ENCODE assay signal across 16 cellular contexts in genomic region chr11:12625438-12626071, GRCh38. TPM values are rescaled to one million over a fixed set of nuclear protein-coding genes. Genes with fewer than 3 reads are reported as not detected.
DNase-seq lines count a peak whose midpoint lies in the region; ATAC-seq and TF ChIP-seq lines count a peak whose summit lies in the region.
"Had no signal": no experiment of that assay in that cellular context is flagged by ENCODE, and none has a peak within 500 bp of the region (broad histone marks: within the 10 kb centered on the region; RNA-seq: fewer than 3 reads in every experiment).

No MANE protein-coding gene starts in this region.

- no peaks in the 10 kb centered on the region for H3K4me1 ChIP-seq in heart left ventricle

- H3K4me3 ChIP-seq in astrocyte of the cerebellum (ENCODE audit: low read depth, low read length) (no peak overlapping the region), heart left ventricle (no peak overlapping the region)

- peak; percentile 19 for DNase-seq in Caki2 (ENCODE audit: low read depth)
- peak; percentile 30 for DNase-seq in MV-4-11 (lab: John Stamatoyannopoulos, UW)
- DNase-seq in astrocyte of the cerebellum (ENCODE audit: low read depth), result peak; percentile 59
- DNase-seq in hepatic stellate cell (ENCODE audit: low spot score), result peak; percentile 63
- no peak for DNase-seq in iPS-NIHi11 (ENCODE audit: low spot score)
- no peak for DNase-seq in OCI-M2 (lab: John Stamatoyannopoulos, UW; ENCODE audit: unreplicated experiment)
- no peak for DNase-seq in heart left ventricle
- DNase-seq: activated CD4-positive, CD25-positive, alpha-beta regulatory T cell; CD4-positive, alpha-beta memory T cell; islet precursor cell; NCI-H1105; NCI-H510A treated with DMSO at 0.1 percent for 48 hours; SHP77; stimulated activated CD4-positive, alpha-beta T cell treated with anti-CD3 and anti-CD28 coated beads, Interleukin-4, amount 100 ng/mL, for 4 hours; stimulated activated naive CD8-positive, alpha-beta T cell treated with anti-CD3 and anti-CD28 coated beads, Interleukin-15, Interleukin-2, amounts not matched to agents 100 U/mL and 50 U/mL, for 24 hours had no signal

- intact Hi-C loops in heart left ventricle (cut with DNase I), result no loop called here

- 66 to 70% (median 69%) methylated on average over 4 of the region's 4 CpGs for WGBS in heart left ventricle, 4 donors

- in situ Hi-C loops in Caki2 (cut with HindIII; ENCODE audit: low pct_unique_long_range_greater_than_20kb, low sequenced_read_pairs), result no loop called here
- in situ Hi-C loops in astrocyte of the cerebellum (cut with HindIII; ENCODE audit: low sequenced_read_pairs), result no loop called here

- ATAC-seq in GM19455 (IDR thresholded peaks at IDR 0.05; ENCODE audit: unreplicated experiment) (no peak), heart left ventricle (no peak)
- ATAC-seq: stimulated activated naive CD8-positive, alpha-beta T cell treated with anti-CD3 and anti-CD28 coated beads, Interleukin-15, Interleukin-2, amounts not matched to agents 100 U/mL and 50 U/mL, for 24 hours had no signal

- H3K9me3 ChIP-seq in heart left ventricle, result peaks cover 0 to 25% (median 14%) of the 10 kb centered on the region in 12 donors

- no peaks in the 10 kb centered on the region for H3K36me3 ChIP-seq in heart left ventricle

- no peak for TF ChIP-seq POLR2A in heart left ventricle (IDR thresholded peaks at IDR 0.05)

- no peaks in the 10 kb centered on the region for H3K27me3 ChIP-seq in heart left ventricle

- no peak overlapping the region for H3K27ac ChIP-seq in heart left ventricle

- no peak for TF ChIP-seq CTCF in astrocyte of the cerebellum (IDR thresholded peaks at IDR 0.05; ENCODE audit: low read depth, low read length, missing control alignments)
- no peak for TF ChIP-seq CTCF in heart left ventricle (IDR thresholded peaks at IDR 0.05)

RNA-seq across cellular contexts. Expression of gene TEAD1, which starts 48.7 kb away (rescaled TPM):
- total RNA-seq in Caki2 (2014; rRNA removed; shearing (Covaris generic); ENCODE audit: low replicate concordance), result 16.5 and 26.0 TPM in 2 replicates
- 100 to 1,000 TPM in 7 of 9 donors, 10 to 100 TPM in 2; 89.8 to 161 (median 116) TPM for total RNA-seq in heart left ventricle
- polyA plus RNA-seq in heart left ventricle, result 10 to 100 TPM; 14.4 to 88.5 TPM

Comparison
In these comparisons a context has a peak if more than half of its experiments do, and no peak if none do; other contexts are left out.
1. DNase-seq: peak in Caki2 (single experiment), MV-4-11 (single experiment), astrocyte of the cerebellum (single experiment) and hepatic stellate cell (single experiment); none in iPS-NIHi11 (single experiment), OCI-M2 (single experiment) and heart left ventricle (0 of 5).